In the genomic region with DNA sequence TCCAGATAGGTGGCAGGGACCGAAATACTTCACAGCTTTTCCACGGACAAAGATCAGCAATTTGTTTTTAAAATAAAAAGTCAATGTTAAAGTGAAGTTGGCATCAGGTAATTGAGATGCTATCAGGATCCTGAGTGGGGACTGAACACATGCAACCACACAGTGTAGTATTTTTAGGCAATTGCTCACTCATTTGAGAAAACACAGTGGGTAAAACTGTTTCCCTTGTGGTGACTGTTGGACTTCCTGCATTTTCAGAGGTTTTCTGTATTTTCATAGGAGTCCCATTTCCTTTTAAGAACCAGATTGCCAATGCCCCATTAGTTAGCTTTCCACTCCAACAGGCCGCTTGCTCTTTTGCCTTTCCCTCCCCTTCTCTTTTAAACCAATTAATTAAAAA, we compare ENCODE assay signal across 12 cellular contexts.
DNase-seq lines count a peak whose midpoint lies in the region; ATAC-seq and TF ChIP-seq lines count a peak whose summit lies in the region.
"Had no signal": no experiment of that assay in that cellular context is flagged by ENCODE, and none has a peak within 500 bp of the region (broad histone marks: within the 10 kb centered on the region; RNA-seq: fewer than 3 reads in every experiment).

No MANE protein-coding gene starts in this region.

- H3K27me3 ChIP-seq in CD8-positive, alpha-beta T cell (ENCODE audit: insufficient read depth, low read length): no peaks in the 10 kb centered on the region
- H3K27me3 ChIP-seq: pancreas had no signal

- H3K4me1 Mint-ChIP-seq in CD8-positive, alpha-beta T cell (ENCODE audit: low read depth): peaks cover 38% of the 10 kb centered on the region
- H3K4me1 Mint-ChIP-seq in activated naive CD8-positive, alpha-beta T cell treated with anti-CD3 and anti-CD28 coated beads, Interleukin-2, amount 50 U/mL, for 24 hours: peaks cover 53% of the 10 kb centered on the region

- peak overlapping the region; percentile 64 for H3K27ac Mint-ChIP-seq in CD8-positive, alpha-beta T cell
- H3K27ac Mint-ChIP-seq in activated naive CD8-positive, alpha-beta T cell treated with anti-CD3 and anti-CD28 coated beads, Interleukin-2, amount 50 U/mL, for 24 hours: peak overlapping the region; percentile 65

- POLR2A ChIA-PET in CD8-positive, alpha-beta T cell (lab: Charles Lee): interaction anchor here (1.0 kb wide), 1 partner anchor 9 kb away, joined by 3 read pairs; no protein-coding TSS in a partner anchor

- no peak overlapping the region for H3K4me3 ChIP-seq in CD8-positive, alpha-beta T cell (ENCODE audit: low read depth, low read length)
- H3K4me3 ChIP-seq: pancreas had no signal

- H3K4me3 Mint-ChIP-seq in CD8-positive, alpha-beta T cell: peak overlapping the region; percentile 27
- H3K4me3 Mint-ChIP-seq in activated naive CD8-positive, alpha-beta T cell treated with anti-CD3 and anti-CD28 coated beads, Interleukin-2, amount 50 U/mL, for 24 hours: no peak overlapping the region

- ATAC-seq in CD8-positive, alpha-beta T cell: no peak
- ATAC-seq in GM19463 (IDR thresholded peaks at IDR 0.05; ENCODE audit: unreplicated experiment) (peak; percentile 82), HG03432 (IDR thresholded peaks at IDR 0.05; ENCODE audit: unreplicated experiment) (peak; percentile 84), HG02798 (IDR thresholded peaks at IDR 0.05; ENCODE audit: poor library complexity, unreplicated experiment) (no peak), GM21360 (IDR thresholded peaks at IDR 0.05; ENCODE audit: unreplicated experiment) (no peak)
- ATAC-seq in activated naive CD8-positive, alpha-beta T cell treated with anti-CD3 and anti-CD28 coated beads, Interleukin-2, amount 50 U/mL, for 24 hours: peak; percentile 80
- ATAC-seq: esophagus mucosa, pancreas had no signal

- intact Hi-C loops in CD8-positive, alpha-beta T cell (cut with DNase I, micrococcal nuclease): no loop called here

- H3K27me3 Mint-ChIP-seq in CD8-positive, alpha-beta T cell (ENCODE audit: low read depth): no peaks in the 10 kb centered on the region
- H3K27me3 Mint-ChIP-seq in activated naive CD8-positive, alpha-beta T cell treated with anti-CD3 and anti-CD28 coated beads, Interleukin-2, amount 50 U/mL, for 24 hours: peaks cover 3% of the 10 kb centered on the region

- H3K9me3 ChIP-seq in CD8-positive, alpha-beta T cell (ENCODE audit: low read length): no peaks in the 10 kb centered on the region
- H3K9me3 ChIP-seq: pancreas had no signal

- peaks cover 16% of the 10 kb centered on the region for H3K4me1 ChIP-seq in CD8-positive, alpha-beta T cell (ENCODE audit: insufficient read depth, low read length)
- H3K4me1 ChIP-seq: pancreas had no signal

- no peaks in the 10 kb centered on the region for H3K9me3 Mint-ChIP-seq in CD8-positive, alpha-beta T cell
- no peaks in the 10 kb centered on the region for H3K9me3 Mint-ChIP-seq in activated naive CD8-positive, alpha-beta T cell treated with anti-CD3 and anti-CD28 coated beads, Interleukin-2, amount 50 U/mL, for 24 hours

- no peak overlapping the region for H3K27ac ChIP-seq in CD8-positive, alpha-beta T cell (ENCODE audit: low read depth, low read length)
- H3K27ac ChIP-seq: pancreas had no signal

- no peaks in the 10 kb centered on the region for H3K36me3 Mint-ChIP-seq in CD8-positive, alpha-beta T cell
- no peaks in the 10 kb centered on the region for H3K36me3 Mint-ChIP-seq in activated naive CD8-positive, alpha-beta T cell treated with anti-CD3 and anti-CD28 coated beads, Interleukin-2, amount 50 U/mL, for 24 hours (ENCODE audit: low read depth)

- H3K36me3 ChIP-seq in CD8-positive, alpha-beta T cell (ENCODE audit: insufficient read depth, low read length): no peaks in the 10 kb centered on the region
- H3K36me3 ChIP-seq: pancreas had no signal

- DNase-seq in CD8-positive, alpha-beta T cell: no peak
- DNase-seq in activated naive CD8-positive, alpha-beta T cell treated with anti-CD3 and anti-CD28 coated beads, Interleukin-2, amount 50 U/mL, for 24 hours: no peak
- no peak for DNase-seq in DMS153 (lab: John Stamatoyannopoulos, UW)
- no peak for DNase-seq in kidney tubule cell (ENCODE audit: low spot score)
- DNase-seq: kidney, NCI-H526 treated with DMSO at 0.1 percent for 48 hours, pancreas had no signal

- CTCF ChIA-PET in CD8-positive, alpha-beta T cell (lab: Charles Lee): interaction anchor here (0.6 kb wide), 1 partner anchor 24 kb away, joined by 3 read pairs; no protein-coding TSS in a partner anchor

- TF ChIP-seq CTCF in CD8-positive, alpha-beta T cell (IDR thresholded peaks at IDR 0.05): no peak

Comparison
In these comparisons a context has a peak if more than half of its experiments do, and no peak if none do; other contexts are left out.
1. ATAC-seq: peak in GM19463 (single experiment), HG03432 (single experiment) and activated naive CD8-positive, alpha-beta T cell treated with anti-CD3 and anti-CD28 coated beads, Interleukin-2, amount 50 U/mL, for 24 hours (single experiment); none in CD8-positive, alpha-beta T cell (single experiment), HG02798 (single experiment) and GM21360 (single experiment).